ENCODE assay signal across 9 cellular contexts in the genomic region with DNA sequence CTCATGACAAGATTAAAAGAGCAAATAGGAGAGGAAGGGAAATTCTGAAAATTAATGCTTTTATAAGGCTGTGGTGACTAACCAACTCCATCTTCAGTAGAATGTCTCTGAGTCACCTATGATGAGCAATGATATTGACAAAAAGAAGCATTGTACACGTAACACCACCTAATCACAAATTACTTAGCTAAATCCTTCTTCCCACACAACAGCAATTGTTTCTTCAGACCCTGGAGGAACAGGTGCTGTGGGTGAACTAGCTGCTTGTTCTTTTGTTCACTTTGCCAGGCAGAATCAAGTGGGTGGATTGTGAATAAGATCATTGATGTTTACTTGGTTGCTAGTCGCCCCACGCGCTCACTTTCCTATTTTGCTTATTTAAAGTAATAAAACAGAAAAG.
DNase-seq lines count a peak whose midpoint lies in the region; ATAC-seq and TF ChIP-seq lines count a peak whose summit lies in the region.
"Had no signal": no experiment of that assay in that cellular context is flagged by ENCODE, and none has a peak within 500 bp of the region (broad histone marks: within the 10 kb centered on the region; RNA-seq: fewer than 3 reads in every experiment).

No MANE protein-coding gene starts in this region.

- CTCF ChIA-PET in A673 (lab: Charles Lee): no interaction called here

- no peak overlapping the region for H3K4me3 Mint-ChIP-seq in GM23338
- H3K4me3 Mint-ChIP-seq: activated naive CD8-positive, alpha-beta T cell treated with anti-CD3 and anti-CD28 coated beads, Interleukin-2, amount 10 ng/mL, durations not matched to agents 7 days and 5 days had no signal

- H3K27me3 ChIP-seq in skeletal muscle satellite cell (ENCODE audit: control insufficient read depth, insufficient read depth, low read length): no peaks in the 10 kb centered on the region
- H3K27me3 ChIP-seq in GM23338 (ENCODE audit: insufficient read depth): no peaks in the 10 kb centered on the region
- H3K27me3 ChIP-seq in A673 (replicated peaks; ENCODE audit: insufficient read depth, low read depth, low read length, poor library complexity): no peaks in the 10 kb centered on the region

- no peaks in the 10 kb centered on the region for H3K36me3 ChIP-seq in skeletal muscle satellite cell (ENCODE audit: insufficient read depth, low read length)
- no peaks in the 10 kb centered on the region for H3K36me3 ChIP-seq in GM23338 (ENCODE audit: insufficient read depth)
- H3K36me3 ChIP-seq in A673 (ENCODE audit: insufficient read depth, low read length, poor library complexity, severe bottlenecking): no peaks in the 10 kb centered on the region

- H3K79me2 ChIP-seq in GM23338 (replicated peaks; ENCODE audit: insufficient read depth): no peaks in the 10 kb centered on the region

- no peaks in the 10 kb centered on the region for H3K36me3 Mint-ChIP-seq in GM23338 (ENCODE audit: low read depth)
- H3K36me3 Mint-ChIP-seq: activated naive CD8-positive, alpha-beta T cell treated with anti-CD3 and anti-CD28 coated beads, Interleukin-2, amount 10 ng/mL, durations not matched to agents 7 days and 5 days had no signal

- H3K27ac Mint-ChIP-seq in GM23338: no peak overlapping the region
- H3K27ac Mint-ChIP-seq: activated naive CD8-positive, alpha-beta T cell treated with anti-CD3 and anti-CD28 coated beads, Interleukin-2, amount 10 ng/mL, durations not matched to agents 7 days and 5 days had no signal

- H3K4me2 ChIP-seq in skeletal muscle satellite cell (ENCODE audit: low read length) (peak overlapping the region; percentile 68), GM23338 (no peak overlapping the region)

- no peaks in the 10 kb centered on the region for H4K20me1 ChIP-seq in GM23338 (replicated peaks; ENCODE audit: insufficient read depth)

- intact Hi-C loops in A673 (cut with micrococcal nuclease; ENCODE audit: unreplicated experiment): no loop called here

- TF ChIP-seq CTCF in epithelial cell of proximal tubule (conservative IDR thresholded peaks at IDR 0.05; ENCODE audit: low read depth, low read length) (no peak), GM23338 (conservative IDR thresholded peaks at IDR 0.05; ENCODE audit: low read depth in 2 of 2) (no peak), A673 (conservative IDR thresholded peaks at IDR 0.05; ENCODE audit: low read depth, low read length) (no peak)

- no peaks in the 10 kb centered on the region for H3F3A ChIP-seq in GM23338 (replicated peaks; ENCODE audit: low read depth)

- no peak overlapping the region for H3K4me3 ChIP-seq in epithelial cell of proximal tubule (ENCODE audit: low read depth, low read length)
- peak overlapping the region; percentile 25 for H3K4me3 ChIP-seq in skeletal muscle satellite cell (ENCODE audit: low read length)
- H3K4me3 ChIP-seq in GM23338: no peak overlapping the region
- H3K4me3 ChIP-seq in A673 (ENCODE audit: low read depth, low read length, poor library complexity, severe bottlenecking): no peak overlapping the region

- H3K9me2 ChIP-seq in GM23338 (ENCODE audit: insufficient read depth): no peaks in the 10 kb centered on the region

- DNase-seq in GM03348 (ENCODE audit: low spot score): peak; percentile 20
- peak; percentile 47 for DNase-seq in NCI-H69 (lab: John Stamatoyannopoulos, UW)
- DNase-seq in epithelial cell of proximal tubule (ENCODE audit: low read depth): peak; percentile 74
- no peak for DNase-seq in GM23338 (ENCODE audit: low spot score)
- no peak for DNase-seq in SIG-M5 (lab: John Stamatoyannopoulos, UW)
- DNase-seq in A673 (ENCODE audit: low spot score): no peak
- DNase-seq: activated naive CD8-positive, alpha-beta T cell treated with anti-CD3 and anti-CD28 coated beads, Interleukin-2, amount 10 ng/mL, durations not matched to agents 7 days and 5 days had no signal

- no TSS peak for BruUV-seq in A673 (replicated peaks; lab: Mats Ljungman, UMichigan)

- no peaks in the 10 kb centered on the region for H3K27me3 Mint-ChIP-seq in GM23338 (ENCODE audit: insufficient read depth, low read depth, poor library complexity)
- H3K27me3 Mint-ChIP-seq: activated naive CD8-positive, alpha-beta T cell treated with anti-CD3 and anti-CD28 coated beads, Interleukin-2, amount 10 ng/mL, durations not matched to agents 7 days and 5 days had no signal

- H3K9me3 ChIP-seq in skeletal muscle satellite cell (replicated peaks; ENCODE audit: low read length) (peaks cover 6% of the 10 kb centered on the region), A673 (ENCODE audit: low read depth, low read length, poor library complexity, severe bottlenecking) (no peaks in the 10 kb centered on the region)

- POLR2A ChIA-PET in A673 (lab: Charles Lee; ENCODE audit: low non-redundant PET): no interaction called here

- no peaks in the 10 kb centered on the region for H3K9me3 Mint-ChIP-seq in GM23338

- no peak for ATAC-seq in GM23338
- ATAC-seq in HG02840 (IDR thresholded peaks at IDR 0.05; ENCODE audit: low FRiP score, unreplicated experiment): no peak

- peak overlapping the region; percentile 64 for H3K9ac ChIP-seq in skeletal muscle satellite cell (ENCODE audit: low read depth, low read length)

- no peak overlapping the region for H2AFZ ChIP-seq in GM23338

- peaks cover 30% of the 10 kb centered on the region for H3K4me1 ChIP-seq in skeletal muscle satellite cell (ENCODE audit: control insufficient read depth, insufficient read depth, low read length)
- H3K4me1 ChIP-seq in GM23338 (ENCODE audit: insufficient read depth): 0 out of 2 replicates have a peak, but pooled peaks cover under 1% of the 10 kb centered on the region
- peaks cover 16% of the 10 kb centered on the region for H3K4me1 ChIP-seq in A673 (ENCODE audit: insufficient read depth, low read length, poor library complexity, severe bottlenecking)

- H3K27ac ChIP-seq in GM23338 (ENCODE audit: low read depth) (no peak overlapping the region), A673 (ENCODE audit: low read depth, low read length, poor library complexity, severe bottlenecking) (no peak overlapping the region)

- peaks cover 2% of the 10 kb centered on the region; the same call in 1 of the 3 replicates for H3K4me1 Mint-ChIP-seq in GM23338

TF ChIP-seq in GM23338, 12 proteins besides CTCF, POLR2A, EP300 and RAD21:
- TF ChIP-seq, protein P1, sequence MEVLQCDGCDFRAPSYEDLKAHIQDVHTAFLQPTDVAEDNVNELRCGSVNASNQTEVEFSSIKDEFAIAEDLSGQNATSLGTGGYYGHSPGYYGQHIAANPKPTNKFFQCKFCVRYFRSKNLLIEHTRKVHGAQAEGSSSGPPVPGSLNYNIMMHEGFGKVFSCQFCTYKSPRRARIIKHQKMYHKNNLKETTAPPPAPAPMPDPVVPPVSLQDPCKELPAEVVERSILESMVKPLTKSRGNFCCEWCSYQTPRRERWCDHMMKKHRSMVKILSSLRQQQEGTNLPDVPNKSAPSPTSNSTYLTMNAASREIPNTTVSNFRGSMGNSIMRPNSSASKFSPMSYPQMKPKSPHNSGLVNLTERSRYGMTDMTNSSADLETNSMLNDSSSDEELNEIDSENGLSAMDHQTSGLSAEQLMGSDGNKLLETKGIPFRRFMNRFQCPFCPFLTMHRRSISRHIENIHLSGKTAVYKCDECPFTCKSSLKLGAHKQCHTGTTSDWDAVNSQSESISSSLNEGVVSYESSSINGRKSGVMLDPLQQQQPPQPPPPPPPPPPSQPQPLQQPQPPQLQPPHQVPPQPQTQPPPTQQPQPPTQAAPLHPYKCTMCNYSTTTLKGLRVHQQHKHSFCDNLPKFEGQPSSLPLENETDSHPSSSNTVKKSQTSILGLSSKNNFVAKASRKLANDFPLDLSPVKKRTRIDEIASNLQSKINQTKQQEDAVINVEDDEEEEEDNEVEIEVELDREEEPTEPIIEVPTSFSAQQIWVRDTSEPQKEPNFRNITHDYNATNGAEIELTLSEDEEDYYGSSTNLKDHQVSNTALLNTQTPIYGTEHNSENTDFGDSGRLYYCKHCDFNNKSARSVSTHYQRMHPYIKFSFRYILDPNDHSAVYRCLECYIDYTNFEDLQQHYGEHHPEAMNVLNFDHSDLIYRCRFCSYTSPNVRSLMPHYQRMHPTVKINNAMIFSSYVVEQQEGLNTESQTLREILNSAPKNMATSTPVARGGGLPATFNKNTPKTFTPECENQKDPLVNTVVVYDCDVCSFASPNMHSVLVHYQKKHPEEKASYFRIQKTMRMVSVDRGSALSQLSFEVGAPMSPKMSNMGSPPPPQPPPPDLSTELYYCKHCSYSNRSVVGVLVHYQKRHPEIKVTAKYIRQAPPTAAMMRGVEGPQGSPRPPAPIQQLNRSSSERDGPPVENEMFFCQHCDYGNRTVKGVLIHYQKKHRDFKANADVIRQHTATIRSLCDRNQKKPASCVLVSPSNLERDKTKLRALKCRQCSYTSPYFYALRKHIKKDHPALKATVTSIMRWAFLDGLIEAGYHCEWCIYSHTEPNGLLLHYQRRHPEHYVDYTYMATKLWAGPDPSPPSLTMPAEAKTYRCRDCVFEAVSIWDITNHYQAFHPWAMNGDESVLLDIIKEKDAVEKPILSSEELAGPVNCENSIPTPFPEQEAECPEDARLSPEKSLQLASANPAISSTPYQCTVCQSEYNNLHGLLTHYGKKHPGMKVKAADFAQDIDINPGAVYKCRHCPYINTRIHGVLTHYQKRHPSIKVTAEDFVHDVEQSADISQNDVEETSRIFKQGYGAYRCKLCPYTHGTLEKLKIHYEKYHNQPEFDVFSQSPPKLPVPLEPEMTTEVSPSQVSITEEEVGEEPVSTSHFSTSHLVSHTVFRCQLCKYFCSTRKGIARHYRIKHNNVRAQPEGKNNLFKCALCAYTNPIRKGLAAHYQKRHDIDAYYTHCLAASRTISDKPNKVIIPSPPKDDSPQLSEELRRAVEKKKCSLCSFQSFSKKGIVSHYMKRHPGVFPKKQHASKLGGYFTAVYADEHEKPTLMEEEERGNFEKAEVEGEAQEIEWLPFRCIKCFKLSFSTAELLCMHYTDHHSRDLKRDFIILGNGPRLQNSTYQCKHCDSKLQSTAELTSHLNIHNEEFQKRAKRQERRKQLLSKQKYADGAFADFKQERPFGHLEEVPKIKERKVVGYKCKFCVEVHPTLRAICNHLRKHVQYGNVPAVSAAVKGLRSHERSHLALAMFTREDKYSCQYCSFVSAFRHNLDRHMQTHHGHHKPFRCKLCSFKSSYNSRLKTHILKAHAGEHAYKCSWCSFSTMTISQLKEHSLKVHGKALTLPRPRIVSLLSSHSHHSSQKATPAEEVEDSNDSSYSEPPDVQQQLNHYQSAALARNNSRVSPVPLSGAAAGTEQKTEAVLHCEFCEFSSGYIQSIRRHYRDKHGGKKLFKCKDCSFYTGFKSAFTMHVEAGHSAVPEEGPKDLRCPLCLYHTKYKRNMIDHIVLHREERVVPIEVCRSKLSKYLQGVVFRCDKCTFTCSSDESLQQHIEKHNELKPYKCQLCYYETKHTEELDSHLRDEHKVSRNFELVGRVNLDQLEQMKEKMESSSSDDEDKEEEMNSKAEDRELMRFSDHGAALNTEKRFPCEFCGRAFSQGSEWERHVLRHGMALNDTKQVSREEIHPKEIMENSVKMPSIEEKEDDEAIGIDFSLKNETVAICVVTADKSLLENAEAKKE (CRISPR knock-in tag; IDR thresholded peaks at IDR 0.05): no peak
- no peak for TF ChIP-seq ZNF114 (CRISPR knock-in tag; IDR thresholded peaks at IDR 0.05)

Comparison
In these comparisons a context has a peak if more than half of its experiments do, and no peak if none do; other contexts are left out.
1. DNase-seq: peak in GM03348 (single experiment), NCI-H69 (single experiment) and epithelial cell of proximal tubule (single experiment); none in GM23338 (single experiment), SIG-M5 (single experiment) and A673 (single experiment).